Comparison of ENCODE assay signal across 27 cellular contexts in genomic region chr6:124203106-124203811, GRCh38.
DNase-seq lines count a peak whose midpoint lies in the region; ATAC-seq, FAIRE-seq and TF ChIP-seq lines count a peak whose summit lies in the region.
"Had no signal": no experiment of that assay in that cellular context is flagged by ENCODE, and none has a peak within 500 bp of the region (broad histone marks: within the 10 kb centered on the region; RNA-seq: fewer than 3 reads in every experiment).

No MANE protein-coding gene starts in this region.

- FAIRE-seq in small intestine (lab: Jason Lieb, UNC), result no peak
- FAIRE-seq: HepG2, pancreas had no signal

- intact Hi-C loops in activated T-helper 2 cell treated with anti-CD3 and anti-CD28 coated beads, Interferon-gamma antibody, Interleukin-2, Interleukin-4, amounts not matched to agents 10 μg/mL and 5 μg/mL and 100 μg/mL, durations not matched to agents 14 hours and 24 hours and 36 hours (cut with micrococcal nuclease), result no loop called here

- no peak overlapping the region for H3K27ac Mint-ChIP-seq in activated T-helper 2 cell treated with anti-CD3 and anti-CD28 coated beads, Interferon-gamma antibody, Interleukin-2, Interleukin-4, amounts not matched to agents 10 μg/mL and 5 μg/mL and 100 μg/mL, durations not matched to agents 14 hours and 24 hours and 36 hours
- H3K27ac Mint-ChIP-seq: immature natural killer cell; naive B cell; stimulated activated naive B cell treated with anti-CD40 and anti-IgM and Interleukin-4, amounts not matched to agents 10 μg/mL and 1 μg/mL and 100 μg/mL, for 72 hours; T-helper 1 cell treated with Interleukin-12 subunit alpha and Interleukin-12 subunit beta and Interleukin-4 antibody, amounts not matched to agents 30 μg/mL and 1 μg/mL, for 36 hours had no signal

- H3K36me3 ChIP-seq in ACC112 (ENCODE audit: insufficient read depth, low read length), result no peaks in the 10 kb centered on the region
- no peaks in the 10 kb centered on the region for H3K36me3 ChIP-seq in RWPE2 (ENCODE audit: low read depth)
- H3K36me3 ChIP-seq in small intestine (ENCODE audit: control insufficient read depth in 2 of 2, insufficient read depth in 2 of 2, low read length in 2 of 2), result no peaks in the 10 kb centered on the region
- H3K36me3 ChIP-seq: pancreas, right lobe of liver, thoracic aorta had no signal

- H3K27me3 ChIP-seq in ACC112 (ENCODE audit: insufficient read depth, low read length) (no peaks in the 10 kb centered on the region), RWPE2 (ENCODE audit: insufficient read depth, poor library complexity, severe bottlenecking) (no peaks in the 10 kb centered on the region), small intestine (ENCODE audit: control insufficient read depth in 2 of 2, insufficient read depth in 2 of 2, low read length in 2 of 2) (no peaks in the 10 kb centered on the region)
- H3K27me3 ChIP-seq: pancreas, right lobe of liver had no signal

- TF ChIP-seq CTCF in RWPE2 (IDR thresholded peaks at IDR 0.05; ENCODE audit: poor library complexity, severe bottlenecking), result no peak
- no peak for TF ChIP-seq CTCF in choroid plexus epithelial cell (conservative IDR thresholded peaks at IDR 0.05; ENCODE audit: low read depth, low read length)

- no peak for DNase-seq in RWPE2 (ENCODE audit: low spot score)
- DNase-seq in choroid plexus epithelial cell (ENCODE audit: low read depth), result peak; percentile 92
- peak; percentile 28 for DNase-seq in kidney tubule cell (ENCODE audit: low spot score)
- no peak for DNase-seq in small intestine
- DNase-seq in NCI-H1092 treated with DMSO at 0.1 percent for 48 hours (lab: John Stamatoyannopoulos, UW), result no peak
- no peak for DNase-seq in activated T-helper 2 cell treated with anti-CD3 and anti-CD28 coated beads, Interferon-gamma antibody, Interleukin-2, Interleukin-4, amounts not matched to agents 10 μg/mL and 5 μg/mL and 100 μg/mL, durations not matched to agents 14 hours and 24 hours and 36 hours (ENCODE audit: low spot score)
- DNase-seq: activated CD4-positive, alpha-beta T cell treated with anti-CD3 and anti-CD28 coated beads, Interleukin-2, amount 50 U/mL, for 1 hour; activated CD8-positive, alpha-beta memory T cell treated with anti-CD3 and anti-CD28 coated beads, Interleukin-2, amount 50 U/mL, for 4 hours; activated effector memory CD4-positive, alpha-beta T cell treated with Interleukin-2 at 50 U/mL for 16 hours; effector CD8-positive, alpha-beta T cell; immature natural killer cell; naive B cell; NCI-H1436; NCI-H2171 treated with DMSO at 0.1 percent for 48 hours; NCI-H748 treated with DMSO at 0.1 percent for 48 hours; pancreas; right lobe of liver; SHP77 treated with DMSO at 0.1 percent for 48 hours; stimulated activated CD4-positive, alpha-beta T cell treated with anti-CD3 and anti-CD28 coated beads, Interleukin-1b, Interleukin-23, amount 100 ng/mL, for 48 hours; stimulated activated naive B cell treated with anti-CD40 and anti-IgM and Interleukin-4, amounts not matched to agents 10 μg/mL and 1 μg/mL and 100 μg/mL, for 72 hours had no signal

- H3K4me1 Mint-ChIP-seq in activated T-helper 2 cell treated with anti-CD3 and anti-CD28 coated beads, Interferon-gamma antibody, Interleukin-2, Interleukin-4, amounts not matched to agents 10 μg/mL and 5 μg/mL and 100 μg/mL, durations not matched to agents 14 hours and 24 hours and 36 hours (ENCODE audit: low read depth), result no peaks in the 10 kb centered on the region
- H3K4me1 Mint-ChIP-seq: central memory CD8-positive, alpha-beta T cell; immature natural killer cell; naive B cell; stimulated activated naive B cell treated with anti-CD40 and anti-IgM and Interleukin-4, amounts not matched to agents 10 μg/mL and 1 μg/mL and 100 μg/mL, for 72 hours had no signal

- WGBS in small intestine, 3 donors, result 65 to 75% (median 67%) methylated on average over 2 of the region's 2 CpGs

- no peaks in the 10 kb centered on the region for H3K27me3 Mint-ChIP-seq in activated T-helper 2 cell treated with anti-CD3 and anti-CD28 coated beads, Interferon-gamma antibody, Interleukin-2, Interleukin-4, amounts not matched to agents 10 μg/mL and 5 μg/mL and 100 μg/mL, durations not matched to agents 14 hours and 24 hours and 36 hours (ENCODE audit: low read depth)
- H3K27me3 Mint-ChIP-seq: central memory CD8-positive, alpha-beta T cell; naive B cell; stimulated activated naive B cell treated with anti-CD40 and anti-IgM and Interleukin-4, amounts not matched to agents 10 μg/mL and 1 μg/mL and 100 μg/mL, for 72 hours had no signal

- no peak overlapping the region for H2AFZ ChIP-seq in ACC112 (ENCODE audit: low read length, unreplicated experiment)

- peak overlapping the region; percentile 71 for H3K27ac ChIP-seq in ACC112 (ENCODE audit: low read depth, low read length)
- H3K27ac ChIP-seq in RWPE2 (ENCODE audit: poor library complexity, severe bottlenecking), result peak overlapping the region; percentile 95
- no peak overlapping the region for H3K27ac ChIP-seq in small intestine (ENCODE audit: low read depth in 1 of 2, low read length in 1 of 2)
- H3K27ac ChIP-seq: pancreas, right lobe of liver, thoracic aorta, VCaP had no signal

- H3K9me3 Mint-ChIP-seq in activated T-helper 2 cell treated with anti-CD3 and anti-CD28 coated beads, Interferon-gamma antibody, Interleukin-2, Interleukin-4, amounts not matched to agents 10 μg/mL and 5 μg/mL and 100 μg/mL, durations not matched to agents 14 hours and 24 hours and 36 hours, result no peaks in the 10 kb centered on the region
- H3K9me3 Mint-ChIP-seq: naive B cell; T-helper 1 cell treated with Interleukin-12 subunit alpha and Interleukin-12 subunit beta and Interleukin-4 antibody, amounts not matched to agents 30 μg/mL and 1 μg/mL, for 36 hours had no signal

- H3K4me3 Mint-ChIP-seq in activated T-helper 2 cell treated with anti-CD3 and anti-CD28 coated beads, Interferon-gamma antibody, Interleukin-2, Interleukin-4, amounts not matched to agents 10 μg/mL and 5 μg/mL and 100 μg/mL, durations not matched to agents 14 hours and 24 hours and 36 hours (ENCODE audit: low read depth), result no peak overlapping the region
- H3K4me3 Mint-ChIP-seq: central memory CD8-positive, alpha-beta T cell; immature natural killer cell; naive B cell; stimulated activated naive B cell treated with anti-CD40 and anti-IgM and Interleukin-4, amounts not matched to agents 10 μg/mL and 1 μg/mL and 100 μg/mL, for 72 hours; T-helper 1 cell treated with Interleukin-12 subunit alpha and Interleukin-12 subunit beta and Interleukin-4 antibody, amounts not matched to agents 30 μg/mL and 1 μg/mL, for 36 hours had no signal

- H3K36me3 Mint-ChIP-seq in activated T-helper 2 cell treated with anti-CD3 and anti-CD28 coated beads, Interferon-gamma antibody, Interleukin-2, Interleukin-4, amounts not matched to agents 10 μg/mL and 5 μg/mL and 100 μg/mL, durations not matched to agents 14 hours and 24 hours and 36 hours (ENCODE audit: low read depth), result no peaks in the 10 kb centered on the region
- H3K36me3 Mint-ChIP-seq: immature natural killer cell; naive B cell; stimulated activated naive B cell treated with anti-CD40 and anti-IgM and Interleukin-4, amounts not matched to agents 10 μg/mL and 1 μg/mL and 100 μg/mL, for 72 hours had no signal

- no peaks in the 10 kb centered on the region for H3K79me2 ChIP-seq in ACC112 (ENCODE audit: control insufficient read depth, insufficient read depth, low read length, unreplicated experiment)

- H3K4me1 ChIP-seq in ACC112 (ENCODE audit: control insufficient read depth, insufficient read depth, low read length, unreplicated experiment) (peaks cover 15% of the 10 kb centered on the region), RWPE2 (ENCODE audit: insufficient read depth, poor library complexity, severe bottlenecking) (peaks cover 24% of the 10 kb centered on the region), small intestine (ENCODE audit: control insufficient read depth in 2 of 2, insufficient read depth in 1 of 2, low read depth in 1 of 2, low read length in 1 of 2) (no peaks in the 10 kb centered on the region)
- H3K4me1 ChIP-seq: pancreas, right lobe of liver had no signal

- ATAC-seq in RWPE2 (ENCODE audit: low read depth) (peak; percentile 99), GM21786 (IDR thresholded peaks at IDR 0.05; ENCODE audit: unreplicated experiment) (no peak)
- ATAC-seq: HepG2; pancreas; stimulated activated naive B cell treated with anti-CD40 and anti-IgM and Interleukin-4, amounts not matched to agents 10 μg/mL and 1 μg/mL and 100 μg/mL, for 72 hours had no signal

- no peaks in the 10 kb centered on the region for H3K9me3 ChIP-seq in RWPE2 (ENCODE audit: severe bottlenecking)
- H3K9me3 ChIP-seq in small intestine (ENCODE audit: control insufficient read depth, low read depth), result no peaks in the 10 kb centered on the region
- H3K9me3 ChIP-seq: pancreas, right lobe of liver, thoracic aorta had no signal

- no peak overlapping the region for H3K4me3 ChIP-seq in ACC112 (ENCODE audit: low read depth, low read length)
- no peak overlapping the region for H3K4me3 ChIP-seq in RWPE2 (ENCODE audit: severe bottlenecking)
- H3K4me3 ChIP-seq in choroid plexus epithelial cell (ENCODE audit: low read depth, low read length), result no peak overlapping the region
- H3K4me3 ChIP-seq in small intestine (ENCODE audit: low read depth in 1 of 2, low read length in 2 of 2), result no peak overlapping the region
- H3K4me3 ChIP-seq: pancreas, right lobe of liver, thoracic aorta had no signal

Comparison
In these comparisons a context has a peak if more than half of its experiments do, and no peak if none do; other contexts are left out.
1. H3K27ac ChIP-seq: peak in ACC112 (single experiment) and RWPE2 (single experiment); none in small intestine (0 of 2).
2. DNase-seq: peak in choroid plexus epithelial cell (single experiment) and kidney tubule cell (single experiment); none in RWPE2 (single experiment), small intestine (single experiment), NCI-H1092 treated with DMSO at 0.1 percent for 48 hours (single experiment) and activated T-helper 2 cell treated with anti-CD3 and anti-CD28 coated beads, Interferon-gamma antibody, Interleukin-2, Interleukin-4, amounts not matched to agents 10 μg/mL and 5 μg/mL and 100 μg/mL, durations not matched to agents 14 hours and 24 hours and 36 hours (single experiment).